In genomic region chr1:30491831-30492230, GRCh38 we compare ENCODE assay signal across 26 cellular contexts.
DNase-seq lines count a peak whose midpoint lies in the region; ATAC-seq, FAIRE-seq and TF ChIP-seq lines count a peak whose summit lies in the region.
"Had no signal": no experiment of that assay in that cellular context is flagged by ENCODE, and none has a peak within 500 bp of the region (broad histone marks: within the 10 kb centered on the region; RNA-seq: fewer than 3 reads in every experiment).

No MANE protein-coding gene starts in this region.

- H3K9me3 Mint-ChIP-seq in astrocyte (ENCODE audit: unreplicated experiment), result peaks cover 19% of the 10 kb centered on the region
- H3K9me3 Mint-ChIP-seq in activated T-cell treated with anti-CD3 and anti-CD28 coated beads, Interleukin-2, amount 50 U/mL, for 24 hours, result peaks cover 2% of the 10 kb centered on the region
- peaks cover 6% of the 10 kb centered on the region for H3K9me3 Mint-ChIP-seq in activated T-helper 17 cell treated with anti-CD3 and anti-CD28 coated beads, Interleukin-2, amount 50 U/mL, for 72 hours

- H3K4me2 ChIP-seq in astrocyte (ENCODE audit: low read length), result no peak overlapping the region
- H3K4me2 ChIP-seq: A549; BLaER1 treated with 17β-estradiol and CSF1 and Interleukin-3, amounts not matched to agents 10 nM and 100 nM; GM23338 had no signal

- peaks cover 2% of the 10 kb centered on the region for H3K27me3 ChIP-seq in astrocyte (ENCODE audit: insufficient read depth, low read length)
- H3K27me3 ChIP-seq: BE2C; BLaER1 treated with 17β-estradiol and CSF1 and Interleukin-3, amounts not matched to agents 10 nM and 100 nM had no signal

- peaks cover 2% of the 10 kb centered on the region for H3K36me3 Mint-ChIP-seq in astrocyte (ENCODE audit: low read depth, unreplicated experiment)
- H3K36me3 Mint-ChIP-seq in activated T-cell treated with anti-CD3 and anti-CD28 coated beads, Interleukin-2, amount 50 U/mL, for 24 hours (ENCODE audit: low read depth), result no peaks in the 10 kb centered on the region
- no peaks in the 10 kb centered on the region for H3K36me3 Mint-ChIP-seq in activated T-helper 17 cell treated with anti-CD3 and anti-CD28 coated beads, Interleukin-2, amount 50 U/mL, for 72 hours (ENCODE audit: low read depth)
- H3K36me3 Mint-ChIP-seq: CD14-positive monocyte; CD8-positive, alpha-beta memory T cell had no signal

- TF ChIP-seq CTCF in astrocyte (IDR thresholded peaks at IDR 0.05; ENCODE audit: insufficient read depth, low read depth, low read length), result no peak

- H2AFZ ChIP-seq in astrocyte (ENCODE audit: low read depth, low read length), result no peak overlapping the region
- H2AFZ ChIP-seq: GM23338 had no signal

- peaks cover 13% of the 10 kb centered on the region for H3K27me3 Mint-ChIP-seq in astrocyte (ENCODE audit: low read depth, unreplicated experiment)
- peaks cover 4% of the 10 kb centered on the region for H3K27me3 Mint-ChIP-seq in activated T-cell treated with anti-CD3 and anti-CD28 coated beads, Interleukin-2, amount 50 U/mL, for 24 hours
- H3K27me3 Mint-ChIP-seq in activated T-helper 17 cell treated with anti-CD3 and anti-CD28 coated beads, Interleukin-2, amount 50 U/mL, for 72 hours, result peaks cover 7% of the 10 kb centered on the region

- no peak overlapping the region for H3K4me3 Mint-ChIP-seq in astrocyte (ENCODE audit: unreplicated experiment)
- no peak overlapping the region for H3K4me3 Mint-ChIP-seq in activated T-cell treated with anti-CD3 and anti-CD28 coated beads, Interleukin-2, amount 50 U/mL, for 24 hours
- no peak overlapping the region for H3K4me3 Mint-ChIP-seq in activated T-helper 17 cell treated with anti-CD3 and anti-CD28 coated beads, Interleukin-2, amount 50 U/mL, for 72 hours
- H3K4me3 Mint-ChIP-seq: CD14-positive monocyte; CD4-positive, alpha-beta T cell; CD8-positive, alpha-beta memory T cell; GM23338; H9; HFFc6 had no signal

- no peaks in the 10 kb centered on the region for H3K4me1 Mint-ChIP-seq in astrocyte (ENCODE audit: low read depth, unreplicated experiment)
- no peaks in the 10 kb centered on the region for H3K4me1 Mint-ChIP-seq in activated T-cell treated with anti-CD3 and anti-CD28 coated beads, Interleukin-2, amount 50 U/mL, for 24 hours (ENCODE audit: low read depth)
- H3K4me1 Mint-ChIP-seq in activated T-helper 17 cell treated with anti-CD3 and anti-CD28 coated beads, Interleukin-2, amount 50 U/mL, for 72 hours, result no peaks in the 10 kb centered on the region
- H3K4me1 Mint-ChIP-seq: CD14-positive monocyte; CD8-positive, alpha-beta memory T cell; GM23338; H9 had no signal

- H3K36me3 ChIP-seq in astrocyte (ENCODE audit: insufficient read depth, low read length), result no peaks in the 10 kb centered on the region
- H3K36me3 ChIP-seq: BE2C; BLaER1 treated with 17β-estradiol and CSF1 and Interleukin-3, amounts not matched to agents 10 nM and 100 nM had no signal

- H3K79me2 ChIP-seq in astrocyte (ENCODE audit: insufficient read depth, low read length), result no peaks in the 10 kb centered on the region

- peak overlapping the region; percentile 4 for H3K27ac Mint-ChIP-seq in astrocyte (ENCODE audit: unreplicated experiment)
- H3K27ac Mint-ChIP-seq in activated T-cell treated with anti-CD3 and anti-CD28 coated beads, Interleukin-2, amount 50 U/mL, for 24 hours, result no peak overlapping the region
- H3K27ac Mint-ChIP-seq in activated T-helper 17 cell treated with anti-CD3 and anti-CD28 coated beads, Interleukin-2, amount 50 U/mL, for 72 hours, result no peak overlapping the region
- H3K27ac Mint-ChIP-seq: CD14-positive monocyte; CD4-positive, alpha-beta T cell; CD8-positive, alpha-beta memory T cell; GM23338; H9; HFFc6 had no signal

- H3K4me1 ChIP-seq in astrocyte (ENCODE audit: insufficient read depth, low read length), result no peaks in the 10 kb centered on the region
- H3K4me1 ChIP-seq: A549, BE2C had no signal

- H3K9ac ChIP-seq in astrocyte (ENCODE audit: low read length), result no peak overlapping the region
- H3K9ac ChIP-seq: BLaER1 treated with 17β-estradiol and CSF1 and Interleukin-3, amounts not matched to agents 10 nM and 100 nM had no signal

- no peaks in the 10 kb centered on the region for H3K9me3 ChIP-seq in astrocyte (ENCODE audit: insufficient read depth, low read depth, low read length)
- H3K9me3 ChIP-seq: A549, BE2C had no signal

- no peak overlapping the region for H3K27ac ChIP-seq in astrocyte (ENCODE audit: low read depth, low read length)
- H3K27ac ChIP-seq: A549; BLaER1 treated with 17β-estradiol and CSF1 and Interleukin-3, amounts not matched to agents 10 nM and 100 nM had no signal

- no peak overlapping the region for H3K4me3 ChIP-seq in astrocyte (ENCODE audit: insufficient read depth, low read depth, low read length)
- H3K4me3 ChIP-seq: A549; BLaER1 treated with 17β-estradiol and CSF1 and Interleukin-3, amounts not matched to agents 10 nM and 100 nM; GM23338 had no signal

- ATAC-seq in activated T-helper 17 cell treated with anti-CD3 and anti-CD28 coated beads, Interleukin-2, amount 50 U/mL, for 72 hours (replicated peaks), result no peak
- ATAC-seq: A549, GM23338, HCT116 had no signal

- intact Hi-C loops in head of caudate nucleus (cut with DNase I) (no loop called here), posterior vena cava (cut with DNase I) (no loop called here)

- no peaks in the 10 kb centered on the region for H4K20me1 ChIP-seq in astrocyte (ENCODE audit: insufficient read depth, low read length)
- H4K20me1 ChIP-seq: BLaER1 treated with 17β-estradiol and CSF1 and Interleukin-3, amounts not matched to agents 10 nM and 100 nM had no signal

- no peak for FAIRE-seq in astrocyte (lab: Jason Lieb, UNC)
- FAIRE-seq: A549, D721Med, GM12891, GM18507 had no signal

- no peak for DNase-seq in astrocyte (ENCODE audit: low read depth)
- DNase-seq in head of caudate nucleus, result peak in 41 of 42 donors; percentile 6 to 88 (median 61)
- DNase-seq in posterior vena cava (ENCODE audit: low spot score), result peak; percentile 52
- DNase-seq in activated CD8-positive, alpha-beta memory T cell treated with anti-CD3 and anti-CD28 coated beads, Interleukin-2, amount 50 U/mL, for 48 hours, result no peak
- DNase-seq in activated T-cell treated with anti-CD3 and anti-CD28 coated beads, Interleukin-2, amount 50 U/mL, for 24 hours, result no peak
- DNase-seq: 8988T; ACHN; AML-193; BE2C; CD4-positive, alpha-beta T cell; DMS 273 treated with DMSO at 0.1 percent for 48 hours; DMS79; EL; GDM1; H9; HFFc6 had no signal

Comparison
In these comparisons a context has a peak if more than half of its experiments do, and no peak if none do; other contexts are left out.
1. DNase-seq: peak in head of caudate nucleus (41 of 42) and posterior vena cava (single experiment); none in astrocyte (single experiment), activated CD8-positive, alpha-beta memory T cell treated with anti-CD3 and anti-CD28 coated beads, Interleukin-2, amount 50 U/mL, for 48 hours (single experiment) and activated T-cell treated with anti-CD3 and anti-CD28 coated beads, Interleukin-2, amount 50 U/mL, for 24 hours (single experiment).